1 cellular context compared by ENCODE assay signal in the genomic region with DNA sequence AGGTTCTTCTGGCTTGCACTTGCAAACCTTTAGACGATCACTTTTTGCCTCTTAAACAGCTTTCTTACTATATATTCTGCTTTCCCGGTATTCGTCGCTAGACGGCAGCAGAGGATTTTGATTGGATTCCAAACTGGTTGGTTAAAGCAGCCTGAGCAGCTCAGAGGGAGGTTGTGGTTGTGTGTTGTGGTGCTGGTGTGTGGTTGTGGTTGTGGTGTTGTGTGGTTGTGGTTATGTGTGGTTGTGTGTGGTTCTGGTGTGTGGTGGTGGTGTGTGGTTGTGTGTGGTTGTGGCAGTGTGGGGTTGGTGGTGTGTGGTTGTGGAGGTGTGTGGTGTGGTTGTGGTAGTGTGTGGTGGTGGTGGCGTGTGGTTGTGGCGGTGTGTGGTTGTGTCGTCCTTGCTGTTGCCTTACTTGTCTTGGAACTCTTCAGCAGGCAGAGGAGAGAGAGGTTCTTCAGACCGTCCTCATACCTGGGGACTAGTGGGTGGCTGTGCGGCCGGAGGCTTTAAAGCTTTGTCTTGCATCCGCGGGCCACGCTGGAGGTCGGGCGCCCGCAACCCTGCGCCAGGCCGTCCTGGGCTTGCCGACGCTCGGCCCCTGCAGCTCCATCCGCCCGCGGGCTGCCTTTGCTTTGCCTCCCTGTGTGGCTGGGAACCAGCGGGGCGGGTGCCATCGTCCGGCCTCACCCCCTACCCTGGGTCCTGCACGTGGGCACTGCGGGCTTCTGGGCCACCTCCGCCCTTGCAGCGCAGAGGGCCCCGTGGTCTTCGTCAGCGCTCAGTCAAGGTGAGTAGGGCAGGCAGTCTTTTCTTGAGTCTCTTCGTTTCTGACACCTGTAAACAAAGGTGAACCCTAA.
TF ChIP-seq lines count a peak whose summit lies in the region.

No MANE protein-coding gene starts in this region.

TF ChIP-seq in HEK293, 187 proteins besides CTCF, POLR2A, EP300 and RAD21 (continued from another document):
- TF ChIP-seq ZNF654 (tag by site-specific recombination; IDR thresholded peaks at IDR 0.05; ENCODE audit: low read depth) (peak; percentile 83), ZNF302 (tag by site-specific recombination; IDR thresholded peaks at IDR 0.05; ENCODE audit: low read depth) (peak; percentile 83), ZNF221 (tag by site-specific recombination; IDR thresholded peaks at IDR 0.05; ENCODE audit: borderline replicate concordance) (no peak), ZNF473 (tag by site-specific recombination; IDR thresholded peaks at IDR 0.05) (no peak), ZNF843 (tag by site-specific recombination; IDR thresholded peaks at IDR 0.05) (peak; percentile 42; the same call in 1 of the 2 replicates), ZNF837 (tag by site-specific recombination; IDR thresholded peaks at IDR 0.05) (no peak), GFI1B (tag by site-specific recombination; IDR thresholded peaks at IDR 0.05) (no peak), SP3 (tag by site-specific recombination; IDR thresholded peaks at IDR 0.05) (no peak), ZNF701 (tag by site-specific recombination; IDR thresholded peaks at IDR 0.05) (no peak)
- TF ChIP-seq, protein P1, sequence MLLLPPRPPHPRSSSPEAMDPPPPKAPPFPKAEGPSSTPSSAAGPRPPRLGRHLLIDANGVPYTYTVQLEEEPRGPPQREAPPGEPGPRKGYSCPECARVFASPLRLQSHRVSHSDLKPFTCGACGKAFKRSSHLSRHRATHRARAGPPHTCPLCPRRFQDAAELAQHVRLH (tag by site-specific recombination; IDR thresholded peaks at IDR 0.05): peak; percentile 75
- TF ChIP-seq, protein P2, sequence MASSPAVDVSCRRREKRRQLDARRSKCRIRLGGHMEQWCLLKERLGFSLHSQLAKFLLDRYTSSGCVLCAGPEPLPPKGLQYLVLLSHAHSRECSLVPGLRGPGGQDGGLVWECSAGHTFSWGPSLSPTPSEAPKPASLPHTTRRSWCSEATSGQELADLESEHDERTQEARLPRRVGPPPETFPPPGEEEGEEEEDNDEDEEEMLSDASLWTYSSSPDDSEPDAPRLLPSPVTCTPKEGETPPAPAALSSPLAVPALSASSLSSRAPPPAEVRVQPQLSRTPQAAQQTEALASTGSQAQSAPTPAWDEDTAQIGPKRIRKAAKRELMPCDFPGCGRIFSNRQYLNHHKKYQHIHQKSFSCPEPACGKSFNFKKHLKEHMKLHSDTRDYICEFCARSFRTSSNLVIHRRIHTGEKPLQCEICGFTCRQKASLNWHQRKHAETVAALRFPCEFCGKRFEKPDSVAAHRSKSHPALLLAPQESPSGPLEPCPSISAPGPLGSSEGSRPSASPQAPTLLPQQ (tag by site-specific recombination; IDR thresholded peaks at IDR 0.05): no peak
- TF ChIP-seq, protein P3, sequence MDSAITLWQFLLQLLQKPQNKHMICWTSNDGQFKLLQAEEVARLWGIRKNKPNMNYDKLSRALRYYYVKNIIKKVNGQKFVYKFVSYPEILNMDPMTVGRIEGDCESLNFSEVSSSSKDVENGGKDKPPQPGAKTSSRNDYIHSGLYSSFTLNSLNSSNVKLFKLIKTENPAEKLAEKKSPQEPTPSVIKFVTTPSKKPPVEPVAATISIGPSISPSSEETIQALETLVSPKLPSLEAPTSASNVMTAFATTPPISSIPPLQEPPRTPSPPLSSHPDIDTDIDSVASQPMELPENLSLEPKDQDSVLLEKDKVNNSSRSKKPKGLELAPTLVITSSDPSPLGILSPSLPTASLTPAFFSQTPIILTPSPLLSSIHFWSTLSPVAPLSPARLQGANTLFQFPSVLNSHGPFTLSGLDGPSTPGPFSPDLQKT (IDR thresholded peaks at IDR 0.05; ENCODE audit: borderline replicate concordance, low read depth, low read length): no peak
TF ChIP-seq in HEK293: peak in this region for 13.
